In genomic region chr4:130432289-130432688, GRCh38 we compare ENCODE assay signal across 22 cellular contexts.
"Had no signal": no experiment of that assay in that cellular context is flagged by ENCODE, and none has a peak within 500 bp of the region (broad histone marks: within the 10 kb centered on the region; RNA-seq: fewer than 3 reads in every experiment).

No MANE protein-coding gene starts in this region.

- H3K36me3 ChIP-seq: colonic mucosa, esophagus squamous epithelium, gastrocnemius medialis, heart right ventricle, left lung, lower lobe of right lung had no signal

- H3K4me3 ChIP-seq: colonic mucosa, esophagus squamous epithelium, gastrocnemius medialis, heart right ventricle, left lung, lower lobe of right lung, mucosa of descending colon had no signal

- H3K27me3 ChIP-seq: colonic mucosa, esophagus squamous epithelium, gastrocnemius medialis, heart right ventricle, left lung had no signal

- H3K4me1 ChIP-seq: colonic mucosa, esophagus squamous epithelium, gastrocnemius medialis, heart right ventricle, left lung, lower lobe of right lung had no signal

- DNase-seq: colonic mucosa; cortex of kidney; effector CD8-positive, alpha-beta T cell; effector memory CD8-positive, alpha-beta T cell; endodermal cell; erythroblast; esophagus squamous epithelium; foreskin fibroblast; foreskin melanocyte; gastrocnemius medialis; glutamatergic neuron; head of caudate nucleus; heart right ventricle; hippocampal formation; left cardiac atrium; left lung; left ventricle myocardium superior; lower lobe of right lung; mesenchymal stem cell; mucosa of descending colon; naive B cell had no signal

- ATAC-seq: effector memory CD8-positive, alpha-beta T cell; esophagus mucosa; gastrocnemius medialis; heart right ventricle; left cardiac atrium; left lung; left ventricle myocardium superior; lower lobe of right lung; mucosa of descending colon had no signal

- H3K9me3 ChIP-seq: colonic mucosa, esophagus squamous epithelium, gastrocnemius medialis, left lung, lower lobe of right lung, mucosa of descending colon had no signal
